ENCODE assay signal across 8 cellular contexts in the genomic region with DNA sequence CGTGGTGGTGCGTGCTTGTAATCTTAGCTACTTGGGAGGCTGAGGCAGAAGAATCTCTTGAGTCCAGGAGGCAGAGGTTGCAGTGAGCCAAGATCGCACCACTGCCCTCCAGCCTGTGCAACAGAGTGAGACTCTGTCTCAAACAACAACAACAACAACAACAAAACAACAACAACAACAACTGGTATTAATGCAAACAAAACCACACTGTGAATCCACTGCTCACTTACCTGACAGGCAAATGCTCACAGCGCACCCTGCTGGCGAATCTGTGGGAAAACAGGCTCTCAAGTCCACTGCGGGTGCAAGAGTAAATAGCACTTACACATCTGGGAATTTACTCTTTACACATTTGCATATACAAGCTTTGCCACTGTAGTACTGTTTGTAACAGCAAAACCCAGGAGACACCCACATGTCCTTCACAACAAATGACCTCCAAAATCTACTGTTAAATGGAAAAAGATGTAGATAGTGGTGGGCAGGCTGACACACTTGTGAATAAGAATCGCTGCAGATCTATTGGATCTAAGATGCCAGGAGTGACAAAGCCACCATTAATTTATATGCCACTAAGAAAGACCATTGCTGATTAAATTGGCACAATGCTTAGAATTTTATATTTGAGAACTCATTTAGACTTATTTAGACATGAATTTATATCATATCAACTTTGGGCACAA. TPM values are rescaled to one million over a fixed set of nuclear protein-coding genes. Genes with fewer than 3 reads are reported as not detected.
A peak's percentile ranks its signal among the peaks of the same experiment; 100 is the strongest.
DNase-seq lines count a peak whose midpoint lies in the region; ATAC-seq and TF ChIP-seq lines count a peak whose summit lies in the region.

No MANE protein-coding gene starts in this region.

- H3K9me2 ChIP-seq in PC-3 (replicated peaks; ENCODE audit: low read length), result no peaks in the 10 kb centered on the region

- DNase-seq in DMS53 treated with DMSO at 0.1 percent for 48 hours (lab: John Stamatoyannopoulos, UW; ENCODE audit: unreplicated experiment) (peak; percentile 64), HuH-7.5 (ENCODE audit: low spot score) (peak; percentile 52), PC-3 (peak; percentile 86), activated T-cell treated with anti-CD3 and anti-CD28 coated beads for 24 hours (ENCODE audit: low read depth) (peak; percentile 64), erythroblast (lab: John Stamatoyannopoulos, UW) (peak; percentile 82 to 90)
- peak; percentile 55 to 79 (median 72) for DNase-seq in naive thymus-derived CD4-positive, alpha-beta T cell
- DNase-seq in stimulated activated CD8-positive, alpha-beta memory T cell treated with anti-CD3 and anti-CD28 coated beads, Interleukin-7, amount 100 ng/mL, for 48 hours (ENCODE audit: extremely low read depth in 1 of 2, low read depth in 1 of 2), result peak; percentile 35 to 61

- ATAC-seq in PC-3 (peak; percentile 69), HG03280 (IDR thresholded peaks at IDR 0.05; ENCODE audit: unreplicated experiment) (no peak)
- ATAC-seq in naive thymus-derived CD4-positive, alpha-beta T cell, result peak; percentile 72

- H3K9ac ChIP-seq in PC-3 (ENCODE audit: low read length), result no peak overlapping the region

- peaks cover 12% of the 10 kb centered on the region for H3K4me1 ChIP-seq in PC-3 (ENCODE audit: insufficient read depth, low read length)
- peaks cover 11 to 17% of the 10 kb centered on the region in 2 donors for H3K4me1 ChIP-seq in naive thymus-derived CD4-positive, alpha-beta T cell (ENCODE audit: control insufficient read depth in 2 of 2, insufficient read depth in 2 of 2, low read length in 2 of 2)

- no peak overlapping the region for H3K4me2 ChIP-seq in PC-3 (ENCODE audit: low read length)

- peaks cover 9% of the 10 kb centered on the region for H3K36me3 ChIP-seq in PC-3 (ENCODE audit: low read depth, low read length)
- peaks cover 1 to 21% (median 7%) of the 10 kb centered on the region in 3 experiments for H3K36me3 ChIP-seq in naive thymus-derived CD4-positive, alpha-beta T cell (ENCODE audit: control insufficient read depth in 2 of 3, insufficient read depth in 3 of 3, low read length in 3 of 3)

- intact Hi-C loops in PC-3 (cut with micrococcal nuclease), result loop anchor here (1.0 to 5.0 kb wide), 5 partner anchors 33 to 124 kb away; partner anchors contain the start of gene SDCBP2
- intact Hi-C loops in naive thymus-derived CD4-positive, alpha-beta T cell (cut with micrococcal nuclease), result loop anchor here (1.0 to 2.0 kb wide), 6 partner anchors 30 to 221 kb away; no protein-coding TSS in a partner anchor

- POLR2A ChIA-PET in PC-3 (lab: Charles Lee; ENCODE audit: unreplicated experiment), result interaction anchor here (0.6 kb wide), 1 partner anchor 29 kb away, joined by 3 read pairs; no protein-coding TSS in a partner anchor
- POLR2A ChIA-PET in naive thymus-derived CD4-positive, alpha-beta T cell (lab: Charles Lee), result interaction anchor here (2.0 kb wide), 1 partner anchor 48 kb away, joined by 5 read pairs; no protein-coding TSS in a partner anchor

- no peak overlapping the region for H3K4me3 ChIP-seq in PC-3 (ENCODE audit: low read length)
- H3K4me3 ChIP-seq in naive thymus-derived CD4-positive, alpha-beta T cell (ENCODE audit: low read length), result no peak overlapping the region

- peaks cover 0 to 19% (median 0%) of the 10 kb centered on the region in 5 donors for H3K27me3 Mint-ChIP-seq in naive thymus-derived CD4-positive, alpha-beta T cell

- no peaks in the 10 kb centered on the region for H3K79me2 ChIP-seq in PC-3 (ENCODE audit: low read length)

- peaks cover 0 to 2% (median 0%) of the 10 kb centered on the region in 11 donors for H3K9me3 Mint-ChIP-seq in naive thymus-derived CD4-positive, alpha-beta T cell

- CTCF ChIA-PET in PC-3 (lab: Charles Lee), result interaction anchor here (0.6 to 1.0 kb wide), 7 partner anchors 37 to 211 kb away, joined by 3 to 12 read pairs (median 4); partner anchors contain the start of genes FKBP1A and RAD21L1
- CTCF ChIA-PET in naive thymus-derived CD4-positive, alpha-beta T cell (lab: Charles Lee), result interaction anchor here (0.6 to 3.0 kb wide), 15 partner anchors 10 to 237 kb away, joined by 3 to 17 read pairs (median 3); no protein-coding TSS in a partner anchor

- H3K4me3 Mint-ChIP-seq in naive thymus-derived CD4-positive, alpha-beta T cell, result peak overlapping the region in 1 of 10 donors; percentile 35

- H3K36me3 Mint-ChIP-seq in naive thymus-derived CD4-positive, alpha-beta T cell, result peaks cover 0 to 26% (median 3%) of the 10 kb centered on the region in 5 donors

- H2AFZ ChIP-seq in PC-3 (ENCODE audit: low read length), result no peak overlapping the region

- H3K4me1 Mint-ChIP-seq in naive thymus-derived CD4-positive, alpha-beta T cell, result peaks cover 25 to 53% (median 49%) of the 10 kb centered on the region in 7 donors

- TF ChIP-seq CTCF in PC-3 (conservative IDR thresholded peaks at IDR 0.05; ENCODE audit: low read depth, low read length), result peak; percentile 96

- H3F3A ChIP-seq in PC-3 (ENCODE audit: low read length, unreplicated experiment), result peaks cover 9% of the 10 kb centered on the region

- no peak for TF ChIP-seq POLR2A in erythroblast (IDR thresholded peaks at IDR 0.05; ENCODE audit: low read length)

- H3K27me3 ChIP-seq in PC-3 (ENCODE audit: low read length), result no peaks in the 10 kb centered on the region
- H3K27me3 ChIP-seq in naive thymus-derived CD4-positive, alpha-beta T cell (ENCODE audit: control insufficient read depth in 2 of 2, insufficient read depth in 2 of 2, low read length in 2 of 2), result no peaks in the 10 kb centered on the region

- H3K27ac ChIP-seq in PC-3 (ENCODE audit: low read length), result no peak overlapping the region
- no peak overlapping the region for H3K27ac ChIP-seq in naive thymus-derived CD4-positive, alpha-beta T cell (ENCODE audit: low read depth, low read length)

- peak overlapping the region in 3 of 9 donors; percentile 8 to 73 (median 16) for H3K27ac Mint-ChIP-seq in naive thymus-derived CD4-positive, alpha-beta T cell

- BruUV-seq in PC-3 (replicated peaks; lab: Mats Ljungman, UMichigan), result no TSS peak

- H3K9me3 ChIP-seq in PC-3 (ENCODE audit: low read length), result no peaks in the 10 kb centered on the region
- H3K9me3 ChIP-seq in naive thymus-derived CD4-positive, alpha-beta T cell (ENCODE audit: control insufficient read depth in 2 of 3, low read length in 3 of 3), result no peaks in the 10 kb centered on the region

- H4K20me1 ChIP-seq in PC-3 (ENCODE audit: low read length), result no peaks in the 10 kb centered on the region

RNA-seq across cellular contexts. Expression of gene NSFL1C, which starts 29.3 kb away (rescaled TPM):
- 170 and 217 TPM in 2 replicates for total RNA-seq in PC-3 (2014; rRNA removed)
- total RNA-seq in naive thymus-derived CD4-positive, alpha-beta T cell, result 10 to 100 TPM; 59.3 to 80.0 (median 64.7) TPM
- polyA plus RNA-seq in naive thymus-derived CD4-positive, alpha-beta T cell, result 10 to 100 TPM; 80.4 to 81.8 TPM

RNA-seq across cellular contexts. Expression of gene FKBP1A, which starts 44.5 kb away (rescaled TPM):
- total RNA-seq in PC-3 (2014; rRNA removed), result 178 and 198 TPM in 2 replicates
- 100 to 1,000 TPM in 2 of 5 experiments, 10 to 100 TPM in 3; 74.5 to 253 (median 93.1) TPM for total RNA-seq in naive thymus-derived CD4-positive, alpha-beta T cell
- polyA plus RNA-seq in naive thymus-derived CD4-positive, alpha-beta T cell, result 10 to 100 TPM; 46.5 to 46.7 TPM

RNA-seq across cellular contexts. Expression of gene SIRPB2, which starts 53.9 kb away (rescaled TPM):
- 0.52 and 2.1 TPM in 2 replicates for total RNA-seq in PC-3 (2014; rRNA removed)
- total RNA-seq in naive thymus-derived CD4-positive, alpha-beta T cell, result 10 to 100 TPM in 1 of 5 experiments, 1 to 10 TPM in 1, under 1 TPM in 2, not detected in 1; 0.30 to 29.0 (median 1.1) TPM
- under 1 TPM in 1 of 2 donors, not detected in 1; 0.07 TPM for polyA plus RNA-seq in naive thymus-derived CD4-positive, alpha-beta T cell
